Comparison of ENCODE assay signal across 1 cellular context in genomic region chr2:6074303-6074702, GRCh38.
TF ChIP-seq lines count a peak whose summit lies in the region.

No MANE protein-coding gene starts in this region.

TF ChIP-seq in SK-N-SH, 30 proteins besides CTCF, POLR2A, EP300 and RAD21 (continued from another document):
- TF ChIP-seq POLR2AphosphoS5 (IDR thresholded peaks at IDR 0.05; ENCODE audit: low read depth, low read length) (no peak), GABPA (IDR thresholded peaks at IDR 0.05; ENCODE audit: low read depth) (no peak), FOXJ3 (CRISPR knock-in tag; IDR thresholded peaks at IDR 0.05) (no peak), NFIC (IDR thresholded peaks at IDR 0.05; ENCODE audit: borderline replicate concordance) (no peak), TEAD4 (IDR thresholded peaks at IDR 0.05; ENCODE audit: borderline replicate concordance, insufficient read depth) (no peak), YY1 (IDR thresholded peaks at IDR 0.05; ENCODE audit: low read depth) (no peak), ZBTB33 (IDR thresholded peaks at IDR 0.05; ENCODE audit: borderline replicate concordance, low read depth) (no peak), CHD2 (IDR thresholded peaks at IDR 0.05; ENCODE audit: low read length, partially characterized antibody) (no peak)
